In genomic region chr12:96094201-96094600, GRCh38 we compare ENCODE assay signal across 8 cellular contexts. TPM values are rescaled to one million over a fixed set of nuclear protein-coding genes. Genes with fewer than 3 reads are reported as not detected.
DNase-seq lines count a peak whose midpoint lies in the region; ATAC-seq, FAIRE-seq and TF ChIP-seq lines count a peak whose summit lies in the region.

No MANE protein-coding gene starts in this region.

- no peaks in the 10 kb centered on the region for H3K27me3 Mint-ChIP-seq in activated CD4-positive, alpha-beta T cell treated with anti-CD3 and anti-CD28 coated beads, Interleukin-2, amount 10 ng/mL, durations not matched to agents 7 days and 5 days

- TF ChIP-seq CTCF in K562 (IDR thresholded peaks at IDR 0.05 in 2 of 3, conservative IDR thresholded peaks at IDR 0.05 in 1 of 3; ENCODE audit: insufficient read depth in 2 of 3, low read depth in 1 of 3, low read length in 3 of 3) (no peak), parathyroid adenoma (IDR thresholded peaks at IDR 0.05) (no peak), gastrocnemius medialis (IDR thresholded peaks at IDR 0.05 in 4 of 5, conservative IDR thresholded peaks at IDR 0.05 in 1 of 5) (no peak), gastroesophageal sphincter (IDR thresholded peaks at IDR 0.05) (no peak)

- peaks cover 35% of the 10 kb centered on the region for H3K4me1 Mint-ChIP-seq in activated CD4-positive, alpha-beta T cell treated with anti-CD3 and anti-CD28 coated beads, Interleukin-2, amount 10 ng/mL, durations not matched to agents 7 days and 5 days

- H3K4me1 ChIP-seq in K562 (replicated peaks in 1 of 2; ENCODE audit: control insufficient read depth in 2 of 2, insufficient read depth in 2 of 2, low read length in 2 of 2) (no peaks in the 10 kb centered on the region), parathyroid adenoma (no peaks in the 10 kb centered on the region), gastrocnemius medialis (no peaks in the 10 kb centered on the region), gastroesophageal sphincter (no peaks in the 10 kb centered on the region)

- ATAC-seq in K562, result no peak; the same call in 2 of the 3 replicates
- ATAC-seq in gastrocnemius medialis, result no peak
- no peak for ATAC-seq in gastroesophageal sphincter

- H3K27ac ChIP-seq in K562 (ENCODE audit: extremely low read depth, low read depth, low read length), result no peak overlapping the region
- no peak overlapping the region for H3K27ac ChIP-seq in parathyroid adenoma
- no peak overlapping the region for H3K27ac ChIP-seq in gastrocnemius medialis
- H3K27ac ChIP-seq in gastroesophageal sphincter, result no peak overlapping the region

- TF ChIP-seq EP300 in K562 (IDR thresholded peaks at IDR 0.05; ENCODE audit: low read length) (no peak), gastroesophageal sphincter (IDR thresholded peaks at IDR 0.05) (no peak)

- H3K9ac ChIP-seq in K562 (ENCODE audit: insufficient read depth in 1 of 2, low read depth in 2 of 2, low read length in 2 of 2) (no peak overlapping the region), parathyroid adenoma (no peak overlapping the region)

- H3K36me3 ChIP-seq in K562 (ENCODE audit: control insufficient read depth, insufficient read depth, low read length), result no peaks in the 10 kb centered on the region
- no peaks in the 10 kb centered on the region for H3K36me3 ChIP-seq in parathyroid adenoma (ENCODE audit: control insufficient read depth, insufficient read depth, low read length)
- H3K36me3 ChIP-seq in gastrocnemius medialis, result no peaks in the 10 kb centered on the region
- H3K36me3 ChIP-seq in gastroesophageal sphincter, result no peaks in the 10 kb centered on the region

- TF ChIP-seq POLR2A in K562 (conservative IDR thresholded peaks at IDR 0.05) (no peak), gastrocnemius medialis (IDR thresholded peaks at IDR 0.05) (no peak), gastroesophageal sphincter (IDR thresholded peaks at IDR 0.05) (no peak)

- POLR2A ChIA-PET in activated CD4-positive, alpha-beta T cell treated with anti-CD3 and anti-CD28 coated beads, Interleukin-2, amount 10 ng/mL, durations not matched to agents 7 days and 5 days (lab: Charles Lee), result no interaction called here
- POLR2A ChIA-PET in K562 (lab: Yijun Ruan, JAX), result no interaction called here

- intact Hi-C loops in K562 (cut with micrococcal nuclease), result no loop called here
- intact Hi-C loops in gastrocnemius medialis (cut with DNase I; ENCODE audit: low total_unique reads), result no loop called here

- H3K27ac Mint-ChIP-seq in activated CD4-positive, alpha-beta T cell treated with anti-CD3 and anti-CD28 coated beads, Interleukin-2, amount 10 ng/mL, durations not matched to agents 7 days and 5 days, result peak overlapping the region; percentile 57

- peaks cover 7% of the 10 kb centered on the region for H3K36me3 Mint-ChIP-seq in activated CD4-positive, alpha-beta T cell treated with anti-CD3 and anti-CD28 coated beads, Interleukin-2, amount 10 ng/mL, durations not matched to agents 7 days and 5 days (ENCODE audit: low read depth)

- H3K4me3 ChIP-seq in K562, result no peak overlapping the region
- H3K4me3 ChIP-seq in parathyroid adenoma (ENCODE audit: low read depth, low read length), result no peak overlapping the region
- no peak overlapping the region for H3K4me3 ChIP-seq in gastrocnemius medialis
- H3K4me3 ChIP-seq in gastroesophageal sphincter, result no peak overlapping the region

- WGBS in K562 (ENCODE audit: insufficient coverage, low coverage, missing lambda C conversion rate), result 7% methylated on average over 4 of the region's 4 CpGs
- 46 to 50% methylated on average over 4 of the region's 4 CpGs for WGBS in gastroesophageal sphincter (ENCODE audit: low coverage in 1 of 2), 2 donors

- H3K9me3 Mint-ChIP-seq in activated CD4-positive, alpha-beta T cell treated with anti-CD3 and anti-CD28 coated beads, Interleukin-2, amount 10 ng/mL, durations not matched to agents 7 days and 5 days, result peaks cover 19% of the 10 kb centered on the region

- H3K9me1 ChIP-seq in K562 (ENCODE audit: control insufficient read depth, insufficient read depth, low read length), result no peaks in the 10 kb centered on the region

- CTCF ChIA-PET in activated CD4-positive, alpha-beta T cell treated with anti-CD3 and anti-CD28 coated beads, Interleukin-2, amount 10 ng/mL, durations not matched to agents 7 days and 5 days (lab: Charles Lee), result interaction anchor here (1.0 to 1.1 kb wide), 2 partner anchors 41 to 84 kb away, joined by 3 read pairs; no protein-coding TSS in a partner anchor
- CTCF ChIA-PET in K562 (lab: Yijun Ruan, JAX; ENCODE audit: low intra/inter-chr PET ratio), result no interaction called here

- no TSS peak for BruUV-seq in K562 (replicated peaks; lab: Mats Ljungman, UMichigan)

- H2AFZ ChIP-seq in K562 (ENCODE audit: low read depth, low read length) (no peak overlapping the region), parathyroid adenoma (peak overlapping the region; percentile 7)

- in situ Hi-C loops in K562 (cut with MboI), result no loop called here
- in situ Hi-C loops in gastrocnemius medialis (cut with MboI; ENCODE audit: low sequenced_read_pairs in 4 of 4), result no loop called here

- H3K4me3 Mint-ChIP-seq in activated CD4-positive, alpha-beta T cell treated with anti-CD3 and anti-CD28 coated beads, Interleukin-2, amount 10 ng/mL, durations not matched to agents 7 days and 5 days, result no peak overlapping the region

- H4K20me1 ChIP-seq in K562 (replicated peaks; ENCODE audit: control insufficient read depth, insufficient read depth, low read length), result no peaks in the 10 kb centered on the region

- H3K4me2 ChIP-seq in K562 (ENCODE audit: insufficient read depth, low read length) (no peak overlapping the region), parathyroid adenoma (ENCODE audit: low read length) (no peak overlapping the region)

- H3K79me2 ChIP-seq in K562 (ENCODE audit: control insufficient read depth, insufficient read depth, low read length) (no peaks in the 10 kb centered on the region), parathyroid adenoma (no peaks in the 10 kb centered on the region)

- peak; percentile 10 for DNase-seq in activated CD4-positive, alpha-beta T cell treated with anti-CD3 and anti-CD28 coated beads, Interleukin-2, amount 10 ng/mL, durations not matched to agents 7 days and 5 days
- DNase-seq in activated CD4-positive, alpha-beta T cell treated with anti-CD3 and anti-CD28 coated beads, Interleukin-2, amount 50 U/mL, for 1 hour, result no peak
- DNase-seq in NCI-H2029 treated with DMSO at 0.1 percent for 48 hours (lab: John Stamatoyannopoulos, UW) (peak; percentile 64), K562 (ENCODE audit: extremely low read depth in 1 of 4, low spot score in 3 of 4) (no peak), DMS79 (lab: John Stamatoyannopoulos, UW) (no peak), gastrocnemius medialis (no peak)

- H3K9me3 ChIP-seq in K562 (replicated peaks; ENCODE audit: control insufficient read depth, insufficient read depth, low read depth, low read length), result no peaks in the 10 kb centered on the region
- H3K9me3 ChIP-seq in parathyroid adenoma (ENCODE audit: control insufficient read depth, low read length), result no peaks in the 10 kb centered on the region
- no peaks in the 10 kb centered on the region for H3K9me3 ChIP-seq in gastrocnemius medialis
- H3K9me3 ChIP-seq in gastroesophageal sphincter, result no peaks in the 10 kb centered on the region

- H3K27me3 ChIP-seq in K562 (ENCODE audit: control insufficient read depth in 2 of 2, insufficient read depth in 2 of 2, low read length in 2 of 2) (peaks cover 0 to 5% of the 10 kb centered on the region in 2 experiments; a peak in 2 of 5 replicates), parathyroid adenoma (ENCODE audit: control insufficient read depth, insufficient read depth, low read length) (no peaks in the 10 kb centered on the region), gastrocnemius medialis (no peaks in the 10 kb centered on the region), gastroesophageal sphincter (no peaks in the 10 kb centered on the region)

- no peak for FAIRE-seq in K562 (lab: Jason Lieb, UNC)

- no peak for TF ChIP-seq RAD21 in K562 (CRISPR knock-in tag; conservative IDR thresholded peaks at IDR 0.05 in 1 of 2, IDR thresholded peaks at IDR 0.05 in 1 of 2)

TF ChIP-seq in K562, 482 proteins besides CTCF, POLR2A, EP300 and RAD21 (continues in another document):
- 0 out of 2 replicates have a peak, but pooled peaks have one; percentile 74 for TF ChIP-seq ZNF395 (CRISPR knock-in tag; IDR thresholded peaks at IDR 0.05)

RNA-seq across cellular contexts. Expression of gene LTA4H, which starts 58.8 kb away (rescaled TPM):
- total RNA-seq in activated CD4-positive, alpha-beta T cell treated with anti-CD3 and anti-CD28 coated beads, Interleukin-2, amount 10 ng/mL, durations not matched to agents 7 days and 5 days, result 10 to 100 TPM; 55.8 to 56.2 TPM
- total RNA-seq in K562 (2011; cell fraction: chromatin; rRNA removed; ENCODE audit: low replicate concordance), result 12.4 and 32.0 TPM in 2 replicates
- total RNA-seq in K562 (2011; cell fraction: nucleolus; rRNA removed), result 6.5 and 7.2 TPM in 2 replicates
- 15.5 and 30.9 TPM in 2 replicates for total RNA-seq in K562 (2011; cell fraction: nucleoplasm; rRNA removed)
- 25.2 and 27.8 TPM in 2 replicates for total RNA-seq in K562 (2014; rRNA removed)
- total RNA-seq in K562 (2014; rRNA removed; fragmentation: Illumina TruSeq; extraction: Trizol), result 42.9 and 47.0 TPM in 2 replicates
- total RNA-seq in K562 (2015; rRNA removed; fragmentation: Illumina TruSeq; extraction: Trizol), result 39.2 and 40.5 TPM in 2 replicates
- total RNA-seq in K562 (2021), result 32.9 and 33.2 TPM in 2 replicates
- polyA plus RNA-seq in K562 (2011; rRNA removed), result 39.3 and 57.4 TPM in 2 replicates
- 16.1 and 28.4 TPM in 2 replicates for polyA plus RNA-seq in K562 (2011; cell fraction: cytosol; rRNA removed)
- polyA plus RNA-seq in K562 (2011; cell fraction: nucleus; rRNA removed), result 21.6 and 26.4 TPM in 2 replicates
- polyA plus RNA-seq in K562 (2012), result 33.7 and 49.1 TPM in 2 replicates
- polyA plus RNA-seq in K562 (2014; fragmentation: Illumina TruSeq; extraction: Trizol), result 45.8 and 58.1 TPM in 2 replicates
- 10 to 100 TPM; 37.6 to 46.8 TPM for polyA plus RNA-seq in K562 (2014; fragmentation: Nextera tagmentation; extraction: Ambion mirVana)
- 35.7 and 42.9 TPM in 2 replicates for polyA plus RNA-seq in K562 (2014; rRNA removed)
- 38.7 and 44.6 TPM in 2 replicates for polyA minus RNA-seq in K562 (2011; rRNA and poly(A)+ RNA removed)
- 16.6 and 19.8 TPM in 2 replicates for polyA minus RNA-seq in K562 (2011; cell fraction: cytosol; rRNA and poly(A)+ RNA removed)
- 11.7 and 15.2 TPM in 2 replicates for polyA minus RNA-seq in K562 (2011; cell fraction: nucleus; rRNA and poly(A)+ RNA removed)
- total RNA-seq in gastrocnemius medialis, result 10 to 100 TPM; 36.7 to 46.9 (median 40.6) TPM
- total RNA-seq in gastroesophageal sphincter, result 100 to 1,000 TPM in 1 of 4 donors, 10 to 100 TPM in 3; 65.3 to 110 (median 67.6) TPM

Comparison
In these comparisons a context has a peak if more than half of its experiments do, and no peak if none do; other contexts are left out.
1. DNase-seq: peak in activated CD4-positive, alpha-beta T cell treated with anti-CD3 and anti-CD28 coated beads, Interleukin-2, amount 10 ng/mL, durations not matched to agents 7 days and 5 days (single experiment) and NCI-H2029 treated with DMSO at 0.1 percent for 48 hours (single experiment); none in activated CD4-positive, alpha-beta T cell treated with anti-CD3 and anti-CD28 coated beads, Interleukin-2, amount 50 U/mL, for 1 hour (single experiment), K562 (0 of 4), DMS79 (single experiment) and gastrocnemius medialis (0 of 2).